In the genomic region with DNA sequence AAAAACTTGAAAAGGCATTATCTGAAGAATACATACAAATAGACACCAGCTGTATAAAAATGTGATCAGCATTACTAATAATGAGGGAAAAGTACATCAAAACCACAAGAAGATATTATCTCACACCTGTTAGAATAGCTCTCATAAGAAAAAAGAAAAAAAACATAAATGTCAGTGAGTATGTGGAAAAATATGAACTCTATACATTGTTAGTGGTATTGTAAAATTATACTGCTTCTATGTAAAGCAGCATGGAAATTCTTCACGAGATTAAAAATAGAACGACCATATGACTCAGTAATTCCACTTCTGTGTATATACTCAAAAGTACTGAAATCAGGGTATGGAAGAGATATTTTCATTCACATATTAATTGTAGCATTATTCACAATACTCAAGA, we compare ENCODE assay signal across 19 cellular contexts.
"Had no signal": no experiment of that assay in that cellular context is flagged by ENCODE, and none has a peak within 500 bp of the region (broad histone marks: within the 10 kb centered on the region; RNA-seq: fewer than 3 reads in every experiment).

No MANE protein-coding gene starts in this region.

- H3K27ac ChIP-seq: coronary artery, dorsolateral prefrontal cortex, esophagus muscularis mucosa, gastrocnemius medialis, heart right ventricle, left lung, lower lobe of right lung had no signal

- H3K4me3 ChIP-seq: coronary artery, dorsolateral prefrontal cortex, esophagus muscularis mucosa, gastrocnemius medialis, heart right ventricle, left lung, lower lobe of right lung, mucosa of descending colon had no signal

- H3K27me3 ChIP-seq: dorsolateral prefrontal cortex, esophagus muscularis mucosa, gastrocnemius medialis, heart right ventricle, left lung had no signal

- ATAC-seq: gastrocnemius medialis, heart right ventricle, left cardiac atrium, left lung, left ventricle myocardium superior, lower lobe of right lung, mucosa of descending colon had no signal

- H3K9me3 ChIP-seq: gastrocnemius medialis, mucosa of descending colon had no signal

- H3K4me1 ChIP-seq: esophagus muscularis mucosa, gastrocnemius medialis, heart right ventricle, left lung, lower lobe of right lung had no signal

- DNase-seq: dermis blood vessel endothelial cell; dorsolateral prefrontal cortex; effector CD4-positive, alpha-beta T cell; effector memory CD4-positive, alpha-beta T cell; foreskin melanocyte; gastrocnemius medialis; glutamatergic neuron; head of caudate nucleus; heart right ventricle; hippocampal formation; left cardiac atrium; left lung; left ventricle myocardium superior; lower lobe of right lung; mesenchymal stem cell; mucosa of descending colon; naive B cell had no signal

- H3K36me3 ChIP-seq: esophagus muscularis mucosa, gastrocnemius medialis, heart right ventricle, left lung, lower lobe of right lung had no signal
